In genomic region chr9:119852399-119852798, GRCh38 we compare ENCODE assay signal across 17 cellular contexts.
DNase-seq lines count a peak whose midpoint lies in the region; ATAC-seq and TF ChIP-seq lines count a peak whose summit lies in the region.
"Had no signal": no experiment of that assay in that cellular context is flagged by ENCODE, and none has a peak within 500 bp of the region (broad histone marks: within the 10 kb centered on the region; RNA-seq: fewer than 3 reads in every experiment).

No MANE protein-coding gene starts in this region.

- H3K27me3 Mint-ChIP-seq in neural crest cell (ENCODE audit: low read depth), result peaks cover 13% of the 10 kb centered on the region

- H3K4me3 Mint-ChIP-seq in neural crest cell, result no peak overlapping the region
- H3K4me3 Mint-ChIP-seq: CD4-positive, alpha-beta memory T cell; HFFc6 had no signal

- H3K4me1 ChIP-seq in SK-N-SH (ENCODE audit: control insufficient read depth in 1 of 2, insufficient read depth in 2 of 2, low read depth in 1 of 2, low read length in 1 of 2), result peaks cover 0 to 11% of the 10 kb centered on the region in 2 experiments; a peak in 1 of 4 replicates
- H3K4me1 ChIP-seq: HAP-1 had no signal

- TF ChIP-seq CTCF in 22Rv1 (IDR thresholded peaks at IDR 0.05), result no peak
- no peak for TF ChIP-seq CTCF in SK-N-SH (IDR thresholded peaks at IDR 0.05)
- TF ChIP-seq CTCF in neural crest cell (conservative IDR thresholded peaks at IDR 0.05), result no peak

- H3F3A ChIP-seq in SK-N-SH (replicated peaks; ENCODE audit: insufficient read depth), result no peaks in the 10 kb centered on the region

- no peaks in the 10 kb centered on the region for H3K9me3 ChIP-seq in SK-N-SH
- H3K9me3 ChIP-seq: HAP-1 had no signal

- no peak overlapping the region for H3K9ac ChIP-seq in SK-N-SH

- no peaks in the 10 kb centered on the region for H3K36me3 ChIP-seq in SK-N-SH (replicated peaks in 1 of 2; ENCODE audit: control insufficient read depth in 1 of 2, insufficient read depth in 2 of 2, low read length in 1 of 2)
- H3K36me3 ChIP-seq: HAP-1 had no signal

- H3K4me3 ChIP-seq in SK-N-SH (ENCODE audit: low read depth in 2 of 2, low read length in 1 of 2), result no peak overlapping the region
- H3K4me3 ChIP-seq: GM12878, HAP-1 had no signal

- H3K9me2 ChIP-seq in SK-N-SH, result no peaks in the 10 kb centered on the region

- CTCF ChIA-PET in SK-N-SH (lab: Yijun Ruan, JAX), result interaction anchor here (1.0 kb wide), 1 partner anchor 439 kb away, joined by 3 read pairs; no protein-coding TSS in a partner anchor

- H3K27ac ChIP-seq in 22Rv1, result peak overlapping the region; percentile 65
- peak overlapping the region in 1 of 2 experiments; percentile 70; a peak in 2 of 4 replicates for H3K27ac ChIP-seq in SK-N-SH (ENCODE audit: low read depth in 2 of 2, low read length in 1 of 2)

- H3K9me3 Mint-ChIP-seq in neural crest cell, result peaks cover 6% of the 10 kb centered on the region

- TF ChIP-seq EP300 in SK-N-SH (IDR thresholded peaks at IDR 0.05; ENCODE audit: borderline replicate concordance in 1 of 2, low read depth in 1 of 2, low read length in 1 of 2), result peak in 1 of 2 experiments; percentile 72; a peak in 2 of 4 replicates

- TF ChIP-seq RAD21 in SK-N-SH (IDR thresholded peaks at IDR 0.05; ENCODE audit: low read length), result 0 out of 2 replicates have a peak, but pooled peaks have one; percentile 21

- H3K27me3 ChIP-seq in SK-N-SH (ENCODE audit: insufficient read depth), result no peaks in the 10 kb centered on the region

- H3K79me2 ChIP-seq in SK-N-SH (ENCODE audit: insufficient read depth), result no peaks in the 10 kb centered on the region

- H3K27ac Mint-ChIP-seq in neural crest cell (ENCODE audit: unreplicated experiment), result peak overlapping the region; percentile 3
- H3K27ac Mint-ChIP-seq: CD4-positive, alpha-beta memory T cell; HFFc6 had no signal

- no peaks in the 10 kb centered on the region for H3K36me3 Mint-ChIP-seq in neural crest cell (ENCODE audit: low read depth)
- H3K36me3 Mint-ChIP-seq: CD4-positive, alpha-beta memory T cell had no signal

- H3K4me2 ChIP-seq in SK-N-SH, result no peak overlapping the region

- POLR2A ChIA-PET in SK-N-SH (lab: Yijun Ruan, JAX), result no interaction called here

- H2AFZ ChIP-seq in SK-N-SH (ENCODE audit: low read depth), result no peak overlapping the region

- WGBS in SK-N-SH (ENCODE audit: low lambda C conversion rate), result 5% methylated on average over 7 of the region's 7 CpGs

- no peaks in the 10 kb centered on the region for H3K4me1 Mint-ChIP-seq in neural crest cell
- H3K4me1 Mint-ChIP-seq: CD4-positive, alpha-beta memory T cell had no signal

- no peaks in the 10 kb centered on the region for H4K20me1 ChIP-seq in SK-N-SH (ENCODE audit: insufficient read depth)

- no peak for TF ChIP-seq POLR2A in erythroblast (IDR thresholded peaks at IDR 0.05; ENCODE audit: low read length)

- DNase-seq in SK-N-SH (peak; percentile 66), left kidney (ENCODE audit: low read depth, low spot score) (peak; percentile 56), neural crest cell (ENCODE audit: low read depth, low spot score) (no peak), erythroblast (lab: John Stamatoyannopoulos, UW) (no peak)
- DNase-seq: C1 segment of cervical spinal cord; Calu3; CD4-positive, alpha-beta memory T cell; DMS79; EL; GDM1; GOT3; HFFc6 had no signal

- ATAC-seq in HG03175 (IDR thresholded peaks at IDR 0.05; ENCODE audit: unreplicated experiment), result no peak
- ATAC-seq in GM18511 (IDR thresholded peaks at IDR 0.05; ENCODE audit: unreplicated experiment), result no peak
- ATAC-seq: GM12878 had no signal

TF ChIP-seq in SK-N-SH, 30 proteins besides CTCF, POLR2A, EP300 and RAD21:
- TF ChIP-seq IRF3 (IDR thresholded peaks at IDR 0.05; ENCODE audit: low read depth, low read length), result no peak
- TF ChIP-seq MAX (IDR thresholded peaks at IDR 0.05; ENCODE audit: low read depth), result no peak
- TF ChIP-seq PBX3 (IDR thresholded peaks at IDR 0.05), result no peak
- peak; percentile 65; the same call in 1 of the 2 replicates for TF ChIP-seq RCOR1 (IDR thresholded peaks at IDR 0.05; ENCODE audit: low read length)
- TF ChIP-seq MXI1 (IDR thresholded peaks at IDR 0.05; ENCODE audit: low read depth, low read length), result 0 out of 2 replicates have a peak, but pooled peaks have one; percentile 18
- TF ChIP-seq JUND (IDR thresholded peaks at IDR 0.05), result no peak
- TF ChIP-seq EZH2phosphoT487 (IDR thresholded peaks at IDR 0.05; ENCODE audit: borderline replicate concordance, low read depth), result no peak
- peak; percentile 78 for TF ChIP-seq GATA2 (CRISPR knock-in tag; IDR thresholded peaks at IDR 0.05)
- TF ChIP-seq REST (IDR thresholded peaks at IDR 0.05; ENCODE audit: low read depth, low read length), result no peak
- TF ChIP-seq TCF12 (IDR thresholded peaks at IDR 0.05), result no peak
- TF ChIP-seq SMC3 (IDR thresholded peaks at IDR 0.05; ENCODE audit: low read depth, low read length), result no peak
- no peak for TF ChIP-seq SIN3A (IDR thresholded peaks at IDR 0.05; ENCODE audit: borderline replicate concordance, low read depth, low read length)
- no peak for TF ChIP-seq RXRA (IDR thresholded peaks at IDR 0.05; ENCODE audit: borderline replicate concordance, low read depth)
- peak; percentile 53 for TF ChIP-seq CHD2 (IDR thresholded peaks at IDR 0.05; ENCODE audit: low read length, partially characterized antibody)

Comparison
In these comparisons a context has a peak if more than half of its experiments do, and no peak if none do; other contexts are left out.
1. DNase-seq: peak in SK-N-SH (single experiment) and left kidney (single experiment); none in neural crest cell (single experiment) and erythroblast (0 of 2).